Comparison of ENCODE assay signal across 10 cellular contexts in genomic region chr19:32651729-32652140, GRCh38. TPM values are rescaled to one million over a fixed set of nuclear protein-coding genes. Genes with fewer than 3 reads are reported as not detected.
DNase-seq lines count a peak whose midpoint lies in the region; ATAC-seq and TF ChIP-seq lines count a peak whose summit lies in the region.
"Had no signal": no experiment of that assay in that cellular context is flagged by ENCODE, and none has a peak within 500 bp of the region (broad histone marks: within the 10 kb centered on the region; RNA-seq: fewer than 3 reads in every experiment).

No MANE protein-coding gene starts in this region.

- H3K27me3 ChIP-seq in H7 (ENCODE audit: control insufficient read depth, insufficient read depth, low read length), result no peaks in the 10 kb centered on the region
- no peaks in the 10 kb centered on the region for H3K27me3 ChIP-seq in right atrium auricular region
- H3K27me3 ChIP-seq: dorsolateral prefrontal cortex had no signal

- POLR2A ChIA-PET in WTC11 (lab: Charles Lee), result no interaction called here

- ATAC-seq in WTC11 (peak; percentile 98), GM18870 (IDR thresholded peaks at IDR 0.05; ENCODE audit: unreplicated experiment) (no peak), GM18520 (IDR thresholded peaks at IDR 0.05; ENCODE audit: unreplicated experiment) (no peak)

- H3K4me3 Mint-ChIP-seq in WTC11 (no peak overlapping the region), progenitor cell of endocrine pancreas (ENCODE audit: low read depth) (no peak overlapping the region)

- H3K36me3 ChIP-seq in H7 (replicated peaks; ENCODE audit: control insufficient read depth, insufficient read depth, low read length) (peaks cover 5% of the 10 kb centered on the region), right atrium auricular region (peaks cover 45% of the 10 kb centered on the region)

- CTCF ChIA-PET in WTC11 (lab: Charles Lee), result interaction anchor here (0.6 to 1.5 kb wide), 5 partner anchors 10 to 67 kb away, joined by 3 to 5 read pairs (median 3); partner anchors contain the start of genes ANKRD27 and RGS9BP

- H3K27me3 Mint-ChIP-seq in WTC11 (ENCODE audit: low read depth) (no peaks in the 10 kb centered on the region), progenitor cell of endocrine pancreas (no peaks in the 10 kb centered on the region)

- H3K4me1 Mint-ChIP-seq in WTC11 (peaks cover 20% of the 10 kb centered on the region), progenitor cell of endocrine pancreas (ENCODE audit: low read depth) (peaks cover 4% of the 10 kb centered on the region)

- H3K4me1 ChIP-seq in right atrium auricular region, result peaks cover 0 to 37% of the 10 kb centered on the region in 2 donors

- TF ChIP-seq CTCF in WTC11 (IDR thresholded peaks at IDR 0.05) (no peak), right atrium auricular region (IDR thresholded peaks at IDR 0.05) (no peak), progenitor cell of endocrine pancreas (IDR thresholded peaks at IDR 0.05; ENCODE audit: unreplicated experiment) (no peak)

- no peaks in the 10 kb centered on the region for H3K9me3 ChIP-seq in right atrium auricular region

- peaks cover 43% of the 10 kb centered on the region for H3K36me3 Mint-ChIP-seq in WTC11
- peaks cover 15% of the 10 kb centered on the region for H3K36me3 Mint-ChIP-seq in progenitor cell of endocrine pancreas (ENCODE audit: insufficient read depth)

- H3K4me3 ChIP-seq in H7 (ENCODE audit: insufficient read depth, low read depth, low read length) (no peak overlapping the region), right atrium auricular region (no peak overlapping the region)
- H3K4me3 ChIP-seq: dorsolateral prefrontal cortex had no signal

- DNase-seq in H7, result peak; percentile 94
- peak; percentile 78 for DNase-seq in WTC11 (ENCODE audit: low spot score)
- no peak for DNase-seq in right atrium auricular region (ENCODE audit: low spot score)
- DNase-seq in progenitor cell of endocrine pancreas (ENCODE audit: low spot score, unreplicated experiment), result no peak
- DNase-seq in SKM-1 treated with dmso at 0.1 percent for 144 hours (lab: John Stamatoyannopoulos, UW; ENCODE audit: unreplicated experiment), result no peak
- no peak for DNase-seq in NOMO-1 treated with dmso at 0.1 percent for 144 hours (lab: John Stamatoyannopoulos, UW; ENCODE audit: unreplicated experiment)
- DNase-seq: COR-L47 had no signal

- peak overlapping the region; percentile 66 to 87 for H3K27ac ChIP-seq in right atrium auricular region

- no peaks in the 10 kb centered on the region for H3K9me3 Mint-ChIP-seq in WTC11
- no peaks in the 10 kb centered on the region for H3K9me3 Mint-ChIP-seq in progenitor cell of endocrine pancreas (ENCODE audit: low read depth)

- H3K27ac Mint-ChIP-seq in WTC11 (peak overlapping the region; percentile 95), progenitor cell of endocrine pancreas (peak overlapping the region; percentile 33)

TF ChIP-seq in WTC11, 78 proteins besides CTCF, POLR2A, EP300 and RAD21:
- TF ChIP-seq FOXK1 (CRISPR knock-in tag; IDR thresholded peaks at IDR 0.05) (no peak), NFE2L1 (CRISPR knock-in tag; IDR thresholded peaks at IDR 0.05) (no peak), ETV6 (CRISPR knock-in tag; IDR thresholded peaks at IDR 0.05) (no peak), NFATC4 (CRISPR knock-in tag; IDR thresholded peaks at IDR 0.05) (no peak), JUN (CRISPR knock-in tag; IDR thresholded peaks at IDR 0.05) (no peak), RORB (CRISPR knock-in tag; IDR thresholded peaks at IDR 0.05) (no peak), MLX (CRISPR knock-in tag; IDR thresholded peaks at IDR 0.05) (no peak), EMX1 (CRISPR knock-in tag; IDR thresholded peaks at IDR 0.05) (no peak)
TF ChIP-seq in WTC11: peak in this region for 0.

RNA-seq across cellular contexts. Expression of gene ANKRD27, which starts 23.2 kb away (rescaled TPM):
- total RNA-seq in H7 (2014; rRNA removed; shearing (Covaris generic)), result 40.7 and 52.0 TPM in 2 replicates
- total RNA-seq in WTC11 (2021), result 48.6 to 55.7 TPM (median 55.4 TPM) in 3 replicates
- total RNA-seq in right atrium auricular region, result 10 to 100 TPM; 18.8 to 22.4 TPM
- 29.1 and 36.4 TPM in 2 replicates for total RNA-seq in progenitor cell of endocrine pancreas

RNA-seq across cellular contexts. Expression of gene RGS9BP, which starts 23.9 kb away (rescaled TPM):
- 0.33 and 0.35 TPM in 2 replicates for total RNA-seq in H7 (2014; rRNA removed; shearing (Covaris generic))
- 0.24 to 0.41 TPM (median 0.37 TPM) in 3 replicates for total RNA-seq in WTC11 (2021)
- total RNA-seq in right atrium auricular region, result 10 to 100 TPM in 1 of 2 donors, 1 to 10 TPM in 1; 2.5 to 15.3 TPM
- 0.09 and 0.10 TPM in 2 replicates for total RNA-seq in progenitor cell of endocrine pancreas

RNA-seq across cellular contexts. Expression of gene NUDT19, which starts 39.9 kb away (rescaled TPM):
- total RNA-seq in H7 (2014; rRNA removed; shearing (Covaris generic)), result 1.3 and 3.2 TPM in 2 replicates
- 2.4 to 3.0 TPM (median 2.7 TPM) in 3 replicates for total RNA-seq in WTC11 (2021)
- 10 to 100 TPM in 1 of 2 donors, 1 to 10 TPM in 1; 9.1 to 18.0 TPM for total RNA-seq in right atrium auricular region
- 11.8 and 13.2 TPM in 2 replicates for total RNA-seq in progenitor cell of endocrine pancreas

Comparison
In these comparisons a context has a peak if more than half of its experiments do, and no peak if none do; other contexts are left out.
1. DNase-seq: peak in H7 (single experiment) and WTC11 (single experiment); none in right atrium auricular region (single experiment), progenitor cell of endocrine pancreas (single experiment), SKM-1 treated with dmso at 0.1 percent for 144 hours (single experiment) and NOMO-1 treated with dmso at 0.1 percent for 144 hours (single experiment).